ENCODE assay signal across 12 cellular contexts in genomic region chr3:15903776-15904720, GRCh38.
DNase-seq lines count a peak whose midpoint lies in the region; ATAC-seq and TF ChIP-seq lines count a peak whose summit lies in the region.
"Had no signal": no experiment of that assay in that cellular context is flagged by ENCODE, and none has a peak within 500 bp of the region (broad histone marks: within the 10 kb centered on the region; RNA-seq: fewer than 3 reads in every experiment).

No MANE protein-coding gene starts in this region.

- TF ChIP-seq CTCF in LNCaP clone FGC (IDR thresholded peaks at IDR 0.05; ENCODE audit: control insufficient read depth, extremely low read depth, insufficient read depth) (no peak), right lobe of liver (IDR thresholded peaks at IDR 0.05) (no peak)

- peak; percentile 94 to 97 (median 96) for ATAC-seq in right lobe of liver
- ATAC-seq: SK-N-SH treated with all-trans-retinoic acid at 6 μM for 48 hours had no signal

- H3K27ac ChIP-seq in epithelial cell of prostate (peak overlapping the region; percentile 70), right lobe of liver (peak overlapping the region; percentile 59 to 96 (median 81)), stomach smooth muscle (ENCODE audit: low read length) (peak overlapping the region; percentile 86)

- peak; percentile 84 for DNase-seq in LNCaP clone FGC (ENCODE audit: low read depth)
- DNase-seq in epithelial cell of prostate (ENCODE audit: low read depth, low spot score): no peak
- peak; percentile 78 to 93 (median 90) for DNase-seq in right lobe of liver
- DNase-seq in kidney tubule cell (ENCODE audit: low spot score): no peak
- DNase-seq in effector CD8-positive, alpha-beta T cell (lab: John Stamatoyannopoulos, UW): no peak
- DNase-seq in epidermal melanocyte (ENCODE audit: insufficient read length, low spot score): no peak
- DNase-seq in SK-N-DZ (ENCODE audit: low spot score): no peak
- DNase-seq: GDM1, mesendoderm, transverse colon had no signal

- H3K36me3 ChIP-seq in right lobe of liver: no peaks in the 10 kb centered on the region
- no peaks in the 10 kb centered on the region for H3K36me3 ChIP-seq in stomach smooth muscle (ENCODE audit: control insufficient read depth in 2 of 2, insufficient read depth in 2 of 2, low read length in 2 of 2)
- H3K36me3 ChIP-seq: transverse colon had no signal

- no peak overlapping the region for H3K4me3 ChIP-seq in LNCaP clone FGC (ENCODE audit: low read depth, low read length)
- no peak overlapping the region for H3K4me3 ChIP-seq in right lobe of liver
- H3K4me3 ChIP-seq in stomach smooth muscle (ENCODE audit: low read length in 2 of 2): no peak overlapping the region
- H3K4me3 ChIP-seq: transverse colon had no signal

- peak overlapping the region; percentile 1 to 42 for H3K9ac ChIP-seq in stomach smooth muscle (ENCODE audit: low read length in 2 of 2)

- H3K4me1 ChIP-seq in right lobe of liver (peaks cover 0 to 17% (median 6%) of the 10 kb centered on the region in 4 donors), stomach smooth muscle (ENCODE audit: control insufficient read depth, insufficient read depth, low read length) (peaks cover 18% of the 10 kb centered on the region)

- no peaks in the 10 kb centered on the region for H3K27me3 ChIP-seq in right lobe of liver
- no peaks in the 10 kb centered on the region for H3K27me3 ChIP-seq in stomach smooth muscle (ENCODE audit: control insufficient read depth in 1 of 2, insufficient read depth in 2 of 2, low read length in 2 of 2)
- H3K27me3 ChIP-seq: transverse colon had no signal

- TF ChIP-seq POLR2A in right lobe of liver (IDR thresholded peaks at IDR 0.05): no peak

- WGBS in right lobe of liver (ENCODE audit: insufficient coverage, low coverage, low lambda C conversion rate, missing lambda C conversion rate): 57% methylated on average over 7 of the region's 7 CpGs

- no peaks in the 10 kb centered on the region for H3K9me3 ChIP-seq in right lobe of liver
- peaks cover 0 to 2% of the 10 kb centered on the region in 2 donors for H3K9me3 ChIP-seq in stomach smooth muscle (ENCODE audit: control insufficient read depth in 2 of 2, low read length in 2 of 2)
- H3K9me3 ChIP-seq: transverse colon had no signal

- intact Hi-C loops in right lobe of liver (cut with DNase I): no loop called here

Comparison
In these comparisons a context has a peak if more than half of its experiments do, and no peak if none do; other contexts are left out.
1. DNase-seq: peak in LNCaP clone FGC (single experiment) and right lobe of liver (3 of 3); none in epithelial cell of prostate (single experiment), kidney tubule cell (single experiment), effector CD8-positive, alpha-beta T cell (single experiment), epidermal melanocyte (single experiment) and SK-N-DZ (single experiment).
2. Peak in every context shown above with its lines, with median percentiles within 50 percentile points of each other: H3K27ac ChIP-seq.